In the genomic region with DNA sequence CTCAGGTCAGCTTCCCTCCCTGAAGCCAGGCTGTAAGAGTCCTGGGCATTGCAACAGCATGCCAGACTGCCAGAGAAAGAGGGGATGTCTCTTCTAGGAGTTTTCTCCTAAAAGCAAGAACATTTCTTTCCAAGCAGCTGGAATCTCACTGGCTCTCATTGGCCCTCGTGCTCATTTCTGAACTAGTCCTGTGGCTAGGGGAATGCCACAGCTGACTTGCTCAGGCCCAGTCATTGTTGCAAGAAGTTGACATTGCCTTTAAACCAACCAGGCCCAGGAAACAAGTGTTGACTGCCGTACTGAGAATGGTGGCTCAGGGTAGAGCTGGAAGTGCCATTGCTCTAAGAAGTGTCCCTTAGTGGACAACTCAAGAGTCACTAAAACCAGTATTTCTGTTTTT, we compare ENCODE assay signal across 11 cellular contexts. TPM values are rescaled to one million over a fixed set of nuclear protein-coding genes. Genes with fewer than 3 reads are reported as not detected.
DNase-seq lines count a peak whose midpoint lies in the region; ATAC-seq and TF ChIP-seq lines count a peak whose summit lies in the region.
"Had no signal": no experiment of that assay in that cellular context is flagged by ENCODE, and none has a peak within 500 bp of the region (broad histone marks: within the 10 kb centered on the region; RNA-seq: fewer than 3 reads in every experiment).

No MANE protein-coding gene starts in this region.

- peak; percentile 68 for ATAC-seq in GM18858 (IDR thresholded peaks at IDR 0.05; ENCODE audit: unreplicated experiment)
- ATAC-seq in GM19463 (IDR thresholded peaks at IDR 0.05; ENCODE audit: unreplicated experiment), result peak; percentile 91
- ATAC-seq in HG03025 (IDR thresholded peaks at IDR 0.05; ENCODE audit: low FRiP score, unreplicated experiment), result peak; percentile 54
- ATAC-seq: HepG2 had no signal

- no peaks in the 10 kb centered on the region for H3K27me3 Mint-ChIP-seq in activated T-helper 2 cell treated with anti-CD3 and anti-CD28 coated beads, Interferon-gamma antibody, Interleukin-2, Interleukin-4, amounts not matched to agents 10 μg/mL and 5 μg/mL and 100 μg/mL, durations not matched to agents 14 hours and 24 hours and 36 hours (ENCODE audit: low read depth)
- H3K27me3 Mint-ChIP-seq in mesothelial cell of epicardium (ENCODE audit: low read depth), result no peaks in the 10 kb centered on the region

- intact Hi-C loops in activated T-helper 2 cell treated with anti-CD3 and anti-CD28 coated beads, Interferon-gamma antibody, Interleukin-2, Interleukin-4, amounts not matched to agents 10 μg/mL and 5 μg/mL and 100 μg/mL, durations not matched to agents 14 hours and 24 hours and 36 hours (cut with micrococcal nuclease), result loop anchor here (1.0 kb wide), 2 partner anchors 15 to 22 kb away; a partner anchor contains a TSS

- H3K27ac Mint-ChIP-seq in activated T-helper 2 cell treated with anti-CD3 and anti-CD28 coated beads, Interferon-gamma antibody, Interleukin-2, Interleukin-4, amounts not matched to agents 10 μg/mL and 5 μg/mL and 100 μg/mL, durations not matched to agents 14 hours and 24 hours and 36 hours, result peak overlapping the region; percentile 73
- no peak overlapping the region for H3K27ac Mint-ChIP-seq in mesothelial cell of epicardium

- H3K9me3 Mint-ChIP-seq in activated T-helper 2 cell treated with anti-CD3 and anti-CD28 coated beads, Interferon-gamma antibody, Interleukin-2, Interleukin-4, amounts not matched to agents 10 μg/mL and 5 μg/mL and 100 μg/mL, durations not matched to agents 14 hours and 24 hours and 36 hours, result no peaks in the 10 kb centered on the region
- no peaks in the 10 kb centered on the region for H3K9me3 Mint-ChIP-seq in mesothelial cell of epicardium

- no peak for DNase-seq in activated T-helper 2 cell treated with anti-CD3 and anti-CD28 coated beads, Interferon-gamma antibody, Interleukin-2, Interleukin-4, amounts not matched to agents 10 μg/mL and 5 μg/mL and 100 μg/mL, durations not matched to agents 14 hours and 24 hours and 36 hours (ENCODE audit: low spot score)
- DNase-seq in NCI-H526 treated with DMSO at 0.1 percent for 48 hours (lab: John Stamatoyannopoulos, UW), result no peak
- no peak for DNase-seq in dermis blood vessel endothelial cell
- no peak for DNase-seq in mesothelial cell of epicardium (ENCODE audit: low spot score in 2 of 2, unreplicated experiment in 2 of 2)
- no peak for DNase-seq in AML-193 (lab: John Stamatoyannopoulos, UW)
- DNase-seq: lower lobe of right lung, Right ventricle myocardium superior had no signal

- peaks cover 34% of the 10 kb centered on the region for H3K4me1 Mint-ChIP-seq in activated T-helper 2 cell treated with anti-CD3 and anti-CD28 coated beads, Interferon-gamma antibody, Interleukin-2, Interleukin-4, amounts not matched to agents 10 μg/mL and 5 μg/mL and 100 μg/mL, durations not matched to agents 14 hours and 24 hours and 36 hours (ENCODE audit: low read depth)
- peaks cover 33% of the 10 kb centered on the region for H3K4me1 Mint-ChIP-seq in mesothelial cell of epicardium

- no peaks in the 10 kb centered on the region for H3K36me3 Mint-ChIP-seq in activated T-helper 2 cell treated with anti-CD3 and anti-CD28 coated beads, Interferon-gamma antibody, Interleukin-2, Interleukin-4, amounts not matched to agents 10 μg/mL and 5 μg/mL and 100 μg/mL, durations not matched to agents 14 hours and 24 hours and 36 hours (ENCODE audit: low read depth)
- no peaks in the 10 kb centered on the region for H3K36me3 Mint-ChIP-seq in mesothelial cell of epicardium

- H3K4me3 Mint-ChIP-seq in activated T-helper 2 cell treated with anti-CD3 and anti-CD28 coated beads, Interferon-gamma antibody, Interleukin-2, Interleukin-4, amounts not matched to agents 10 μg/mL and 5 μg/mL and 100 μg/mL, durations not matched to agents 14 hours and 24 hours and 36 hours (ENCODE audit: low read depth), result no peak overlapping the region
- H3K4me3 Mint-ChIP-seq in mesothelial cell of epicardium, result no peak overlapping the region

- no peak for TF ChIP-seq CTCF in mesothelial cell of epicardium (IDR thresholded peaks at IDR 0.05; ENCODE audit: unreplicated experiment)

RNA-seq across cellular contexts. Expression of a gene that starts 15.0 kb away (rescaled TPM):
- total RNA-seq in activated T-helper 2 cell treated with anti-CD3 and anti-CD28 coated beads, Interferon-gamma antibody, Interleukin-2, Interleukin-4, amounts not matched to agents 10 μg/mL and 5 μg/mL and 100 μg/mL, durations not matched to agents 14 hours and 24 hours and 36 hours, result 25.3 and 26.7 TPM in 2 replicates
- total RNA-seq in dermis blood vessel endothelial cell (15.9 and 17.9 TPM in 2 replicates), mesothelial cell of epicardium (23.0 to 27.9 TPM (median 23.4 TPM) in 3 replicates)
